ENCODE assay signal across 20 cellular contexts in genomic region chr12:49348781-49349180, GRCh38. TPM values are rescaled to one million over a fixed set of nuclear protein-coding genes. Genes with fewer than 3 reads are reported as not detected.
A peak's percentile ranks its signal among the peaks of the same experiment; 100 is the strongest.
DNase-seq lines count a peak whose midpoint lies in the region; ATAC-seq and TF ChIP-seq lines count a peak whose summit lies in the region.
"Had no signal": no experiment of that assay in that cellular context is flagged by ENCODE, and none has a peak within 500 bp of the region (broad histone marks: within the 10 kb centered on the region; RNA-seq: fewer than 3 reads in every experiment).

No MANE protein-coding gene starts in this region.

- DNase-seq in AG20443 (ENCODE audit: low spot score) (peak; percentile 2), activated B cell treated with CpG ODN at 0.5 μM for 24 hours (no peak), immature natural killer cell (no peak), SJCRH30 (no peak)
- DNase-seq in stimulated activated CD4-positive, alpha-beta T cell treated with anti-CD3 and anti-CD28 coated beads, Interleukin-4, amount 100 ng/mL, for 1 hour: no peak
- DNase-seq: activated naive CD8-positive, alpha-beta T cell treated with anti-CD3 and anti-CD28 coated beads for 36 hours; activated T-cell treated with anti-CD3 and anti-CD28 coated beads, Interleukin-2, amount 50 U/mL, for 48 hours; effector CD8-positive, alpha-beta T cell; kidney glomerular epithelial cell; NCI-H187; NCI-H446 treated with DMSO at 0.1 percent for 48 hours; SIG-M5; stimulated activated CD4-positive, alpha-beta T cell treated with anti-CD3 and anti-CD28 coated beads, Interleukin-12 subunit alpha, Interleukin-12 subunit beta, amount 100 ng/mL, for 4 hours had no signal

- intact Hi-C loops in activated B cell treated with CpG ODN at 0.5 μM for 24 hours (cut with micrococcal nuclease): loop anchor here (10.0 kb wide), 2 partner anchors 284 to 354 kb away; partner anchors contain the start of genes DDN, KMT2D and RHEBL1

- H3K4me1 ChIP-seq in SJCRH30: peaks cover 11% of the 10 kb centered on the region; the same call in 1 of the 2 replicates

- H3K27ac ChIP-seq in SJCRH30: no peak overlapping the region
- H3K27ac ChIP-seq: vagina had no signal

- H3K27ac Mint-ChIP-seq in activated B cell treated with CpG ODN at 0.5 μM for 24 hours: no peak overlapping the region
- peak overlapping the region in 1 of 3 experiments; percentile 94 for H3K27ac Mint-ChIP-seq in nephron
- H3K27ac Mint-ChIP-seq in immature natural killer cell: no peak overlapping the region
- H3K27ac Mint-ChIP-seq: activated naive CD8-positive, alpha-beta T cell treated with anti-CD3 and anti-CD28 coated beads for 36 hours; stimulated activated naive CD8-positive, alpha-beta T cell treated with anti-CD3 and anti-CD28 coated beads, Interleukin-15, Interleukin-2, amounts not matched to agents 100 ng/mL and 50 ng/mL, for 24 hours had no signal

- peaks cover 52% of the 10 kb centered on the region for H3K27me3 Mint-ChIP-seq in activated B cell treated with CpG ODN at 0.5 μM for 24 hours
- peaks cover 93% of the 10 kb centered on the region for H3K27me3 Mint-ChIP-seq in nephron (ENCODE audit: low read depth)
- H3K27me3 Mint-ChIP-seq in immature natural killer cell (ENCODE audit: low read depth in 3 of 3): peaks cover 18 to 48% (median 25%) of the 10 kb centered on the region in 3 donors

- H3K9me3 ChIP-seq in SJCRH30 (replicated peaks): no peaks in the 10 kb centered on the region
- H3K9me3 ChIP-seq: HAP-1, pancreas, vagina had no signal

- CTCF ChIA-PET in activated B cell treated with CpG ODN at 0.5 μM for 24 hours (lab: Charles Lee): interaction anchor here (1.0 to 4.7 kb wide), 4 partner anchors 10 to 165 kb away, joined by 3 to 59 read pairs (median 25); partner anchors contain the start of gene C1QL4

- H3K4me3 ChIP-seq in SJCRH30: no peak overlapping the region

- peak overlapping the region; percentile 11 for H3K4me3 Mint-ChIP-seq in activated B cell treated with CpG ODN at 0.5 μM for 24 hours
- H3K4me3 Mint-ChIP-seq in nephron: peak overlapping the region; percentile 73 to 85 (median 82)
- peak overlapping the region in 2 of 5 donors; percentile 28 to 38 for H3K4me3 Mint-ChIP-seq in immature natural killer cell
- H3K4me3 Mint-ChIP-seq: activated naive CD8-positive, alpha-beta T cell treated with anti-CD3 and anti-CD28 coated beads for 36 hours; stimulated activated naive CD8-positive, alpha-beta T cell treated with anti-CD3 and anti-CD28 coated beads, Interleukin-15, Interleukin-2, amounts not matched to agents 100 ng/mL and 50 ng/mL, for 24 hours had no signal

- H3K9me3 Mint-ChIP-seq in activated B cell treated with CpG ODN at 0.5 μM for 24 hours (no peaks in the 10 kb centered on the region), nephron (no peaks in the 10 kb centered on the region), immature natural killer cell (no peaks in the 10 kb centered on the region)
- H3K9me3 Mint-ChIP-seq: activated naive CD8-positive, alpha-beta T cell treated with anti-CD3 and anti-CD28 coated beads for 36 hours; stimulated activated naive CD8-positive, alpha-beta T cell treated with anti-CD3 and anti-CD28 coated beads, Interleukin-15, Interleukin-2, amounts not matched to agents 100 ng/mL and 50 ng/mL, for 24 hours had no signal

- peaks cover 12% of the 10 kb centered on the region; the same call in 1 of the 2 replicates for H3K27me3 ChIP-seq in SJCRH30

- peaks cover 34% of the 10 kb centered on the region for H3K4me1 Mint-ChIP-seq in activated B cell treated with CpG ODN at 0.5 μM for 24 hours
- H3K4me1 Mint-ChIP-seq in nephron: peaks cover 29% of the 10 kb centered on the region
- peaks cover 18 to 30% of the 10 kb centered on the region in 2 donors for H3K4me1 Mint-ChIP-seq in immature natural killer cell

- H3K36me3 ChIP-seq in SJCRH30: no peaks in the 10 kb centered on the region
- H3K36me3 ChIP-seq: HAP-1, pancreas, vagina had no signal

- POLR2A ChIA-PET in activated B cell treated with CpG ODN at 0.5 μM for 24 hours (lab: Charles Lee): no interaction called here

- no peak for ATAC-seq in activated B cell treated with CpG ODN at 0.5 μM for 24 hours (ENCODE audit: low read depth)

- no peaks in the 10 kb centered on the region for H3K36me3 Mint-ChIP-seq in activated B cell treated with CpG ODN at 0.5 μM for 24 hours (ENCODE audit: low read depth)
- no peaks in the 10 kb centered on the region for H3K36me3 Mint-ChIP-seq in nephron (ENCODE audit: low read depth)
- peaks cover 0 to 3% (median 0%) of the 10 kb centered on the region in 3 donors for H3K36me3 Mint-ChIP-seq in immature natural killer cell
- H3K36me3 Mint-ChIP-seq: activated naive CD8-positive, alpha-beta T cell treated with anti-CD3 and anti-CD28 coated beads for 36 hours had no signal

- TF ChIP-seq CTCF in activated B cell treated with CpG ODN at 0.5 μM for 24 hours (IDR thresholded peaks at IDR 0.05) (no peak), nephron (IDR thresholded peaks at IDR 0.05; ENCODE audit: unreplicated experiment in 3 of 3) (no peak)

RNA-seq across cellular contexts. Expression of gene DNAJC22, which starts 2.1 kb away (rescaled TPM):
- not detected in 2 replicates for total RNA-seq in activated B cell treated with CpG ODN at 0.5 μM for 24 hours
- polyA plus RNA-seq in immature natural killer cell: not detected
- total RNA-seq in SJCRH30 (2014; rRNA removed; shearing (Covaris generic)): 10.7 and 11.9 TPM in 2 replicates
- total RNA-seq: activated naive CD8-positive, alpha-beta T cell treated with anti-CD3 and anti-CD28 coated beads for 36 hours; mononuclear cell had no signal

RNA-seq across cellular contexts. Expression of gene C1QL4, which starts 11.8 kb away (rescaled TPM):
- not detected in 2 replicates for total RNA-seq in activated B cell treated with CpG ODN at 0.5 μM for 24 hours
- not detected for polyA plus RNA-seq in immature natural killer cell
- total RNA-seq in SJCRH30 (2014; rRNA removed; shearing (Covaris generic)): 1.7 and 2.1 TPM in 2 replicates
- total RNA-seq: activated naive CD8-positive, alpha-beta T cell treated with anti-CD3 and anti-CD28 coated beads for 36 hours; pancreas had no signal
- polyA plus RNA-seq: AG04450, pancreas had no signal

RNA-seq across cellular contexts. Expression of gene SPATS2, which starts 18.5 kb away (rescaled TPM):
- total RNA-seq in activated B cell treated with CpG ODN at 0.5 μM for 24 hours: 18.9 and 22.2 TPM in 2 replicates
- polyA plus RNA-seq in immature natural killer cell: 10 to 100 TPM in 1 of 3 donors, 1 to 10 TPM in 1, not detected in 1; 3.1 to 10.8 TPM
- 67.6 and 72.6 TPM in 2 replicates for total RNA-seq in SJCRH30 (2014; rRNA removed; shearing (Covaris generic))

RNA-seq across cellular contexts. Expression of gene TROAP, which starts 25.7 kb away (rescaled TPM):
- 2.0 and 3.1 TPM in 2 replicates for total RNA-seq in activated B cell treated with CpG ODN at 0.5 μM for 24 hours
- 1 to 10 TPM; 1.9 to 4.1 (median 2.6) TPM for polyA plus RNA-seq in immature natural killer cell
- 79.4 and 87.0 TPM in 2 replicates for total RNA-seq in SJCRH30 (2014; rRNA removed; shearing (Covaris generic))

RNA-seq across cellular contexts. Expression of gene PRPH, which starts 53.8 kb away (rescaled TPM):
- not detected in 2 replicates for total RNA-seq in activated B cell treated with CpG ODN at 0.5 μM for 24 hours
- not detected for polyA plus RNA-seq in immature natural killer cell
- 1.7 and 3.9 TPM in 2 replicates for total RNA-seq in SJCRH30 (2014; rRNA removed; shearing (Covaris generic))
- total RNA-seq: activated naive CD8-positive, alpha-beta T cell treated with anti-CD3 and anti-CD28 coated beads for 36 hours; mononuclear cell had no signal
- polyA plus RNA-seq: AG04450 had no signal

Comparison
In these comparisons a context has a peak if more than half of its experiments do, and no peak if none do; other contexts are left out.
1. RNA of gene DNAJC22, which starts 2.1 kb away (total RNA-seq): 10.7 to 11.9 TPM in SJCRH30; not detected in activated B cell treated with CpG ODN at 0.5 μM for 24 hours; every median in the first group is over 10 times any median in the second.